Comparison of ENCODE assay signal across 1 cellular context in genomic region chr19:52397310-52398090, GRCh38.
TF ChIP-seq lines count a peak whose summit lies in the region.

Gene ZNF528, plus strand, starts transcription at chr19:52397849. Its CDS starts 4,165 bp downstream, at chr19:52402014.

TF ChIP-seq in H1, 55 proteins besides CTCF, POLR2A, EP300 and RAD21 (continued from another document):
- TF ChIP-seq ATF2 (IDR thresholded peaks at IDR 0.05; ENCODE audit: low read length) (no peak), KDM5A (IDR thresholded peaks at IDR 0.05; ENCODE audit: low read length) (no peak), POLR2AphosphoS5 (IDR thresholded peaks at IDR 0.05; ENCODE audit: low read depth, low read length) (peak; percentile 50; the same call in 1 of the 2 replicates), BRCA1 (IDR thresholded peaks at IDR 0.05; ENCODE audit: low read depth, low read length) (no peak), TAF1 (IDR thresholded peaks at IDR 0.05; ENCODE audit: low read depth, low read length) (peak; percentile 69; the same call in 1 of the 2 replicates), EGR1 (IDR thresholded peaks at IDR 0.05; ENCODE audit: borderline replicate concordance, low read depth, low read length) (peak; percentile 91), NRF1 (IDR thresholded peaks at IDR 0.05; ENCODE audit: low read depth, low read length) (0 out of 2 replicates have a peak, but pooled peaks have one; percentile 28), CHD2 (IDR thresholded peaks at IDR 0.05; ENCODE audit: low read length) (no peak), SUZ12 (IDR thresholded peaks at IDR 0.05; ENCODE audit: low read length) (no peak), ZNF274 (IDR thresholded peaks at IDR 0.05; ENCODE audit: borderline replicate concordance, extremely low read depth, low read length) (no peak), GABPA (IDR thresholded peaks at IDR 0.05; ENCODE audit: borderline replicate concordance, insufficient read depth, low read length) (peak; percentile 73; the same call in 1 of the 2 replicates), PHF8 (conservative IDR thresholded peaks at IDR 0.05; ENCODE audit: low read depth, low read length) (peak; percentile 20), KDM4A (IDR thresholded peaks at IDR 0.05; ENCODE audit: low read depth, low read length, severe bottlenecking) (peak; percentile 52)
